Comparison of ENCODE assay signal across 10 cellular contexts in genomic region chr17:44878627-44879221, GRCh38. TPM values are rescaled to one million over a fixed set of nuclear protein-coding genes. Genes with fewer than 3 reads are reported as not detected.
DNase-seq lines count a peak whose midpoint lies in the region; ATAC-seq and TF ChIP-seq lines count a peak whose summit lies in the region.
"Had no signal": no experiment of that assay in that cellular context is flagged by ENCODE, and none has a peak within 500 bp of the region (broad histone marks: within the 10 kb centered on the region; RNA-seq: fewer than 3 reads in every experiment).

No MANE protein-coding gene starts in this region.

- H3K36me3 ChIP-seq in SU-DHL-6 (ENCODE audit: low read length) (peaks cover 33% of the 10 kb centered on the region), sigmoid colon (peaks cover 16 to 82% (median 48%) of the 10 kb centered on the region in 4 donors)

- intact Hi-C loops in sigmoid colon (cut with DNase I): loop anchor here (1.0 kb wide), 1 partner anchor 104 kb away; no protein-coding TSS in a partner anchor

- ATAC-seq in HG03196 (IDR thresholded peaks at IDR 0.05; ENCODE audit: unreplicated experiment): no peak
- no peak for ATAC-seq in GM18907 (IDR thresholded peaks at IDR 0.05; ENCODE audit: unreplicated experiment)

- H3K4me1 ChIP-seq in sigmoid colon: peaks cover 0 to 7% (median 2%) of the 10 kb centered on the region in 4 donors

- no peaks in the 10 kb centered on the region for H3K9me2 ChIP-seq in SU-DHL-6 (replicated peaks; ENCODE audit: insufficient read depth, low read length)

- 65 to 71% methylated on average over 6 of the region's 6 CpGs for WGBS in sigmoid colon, 2 donors

- H2AFZ ChIP-seq in SU-DHL-6 (ENCODE audit: low read depth, low read length, severe bottlenecking): no peak overlapping the region

- H3K4me2 ChIP-seq in SU-DHL-6 (ENCODE audit: low read depth, low read length, poor library complexity, severe bottlenecking): no peak overlapping the region

- H3F3A ChIP-seq in SU-DHL-6 (ENCODE audit: insufficient read depth): peaks cover 8% of the 10 kb centered on the region; the same call in 1 of the 2 replicates

- H3K27ac ChIP-seq in SU-DHL-6 (ENCODE audit: low read depth, low read length) (no peak overlapping the region), sigmoid colon (peak overlapping the region in 1 of 4 donors; percentile 54)
- H3K27ac ChIP-seq: neutrophil had no signal

- peak; percentile 73 for TF ChIP-seq CTCF in SU-DHL-6 (IDR thresholded peaks at IDR 0.05; ENCODE audit: insufficient read depth, low read length, poor library complexity, severe bottlenecking)
- TF ChIP-seq CTCF in sigmoid colon (IDR thresholded peaks at IDR 0.05): peak; percentile 35 to 74 (median 59)

- peaks cover 3% of the 10 kb centered on the region; the same call in 1 of the 2 replicates for H3K79me2 ChIP-seq in SU-DHL-6 (ENCODE audit: insufficient read depth, low read length)

- DNase-seq in NCI-H510A treated with DMSO at 0.1 percent for 48 hours (lab: John Stamatoyannopoulos, UW): peak; percentile 4
- no peak for DNase-seq in NCI-H510A (lab: John Stamatoyannopoulos, UW)
- peak; percentile 32 for DNase-seq in HPDE6-E6E7 (ENCODE audit: extremely low spot score)
- peak; percentile 21 for DNase-seq in fibroblast of gingiva (ENCODE audit: low read depth)
- DNase-seq in sigmoid colon: no peak

- H4K20me1 ChIP-seq in SU-DHL-6 (ENCODE audit: low read depth, low read length): no peaks in the 10 kb centered on the region

- no peaks in the 10 kb centered on the region for H3K27me3 ChIP-seq in SU-DHL-6 (ENCODE audit: low read length)
- no peaks in the 10 kb centered on the region for H3K27me3 ChIP-seq in sigmoid colon
- H3K27me3 ChIP-seq: neutrophil had no signal

- no peak overlapping the region for H3K4me3 ChIP-seq in SU-DHL-6 (ENCODE audit: insufficient read depth, low read length, poor library complexity, severe bottlenecking)
- H3K4me3 ChIP-seq in sigmoid colon: no peak overlapping the region

- H3K9ac ChIP-seq in SU-DHL-6 (ENCODE audit: low read length): no peak overlapping the region

- no peak for TF ChIP-seq POLR2A in sigmoid colon (IDR thresholded peaks at IDR 0.05)

- TF ChIP-seq EP300 in sigmoid colon (IDR thresholded peaks at IDR 0.05): no peak

- H3K9me3 ChIP-seq in SU-DHL-6 (ENCODE audit: insufficient read depth, low read length): no peaks in the 10 kb centered on the region
- H3K9me3 ChIP-seq in sigmoid colon: no peaks in the 10 kb centered on the region
- H3K9me3 ChIP-seq: neutrophil had no signal

RNA-seq across cellular contexts. Expression of gene EFTUD2, which starts 20.5 kb away (rescaled TPM):
- total RNA-seq in sigmoid colon: 10 to 100 TPM; 33.7 to 93.1 (median 55.8) TPM
- polyA plus RNA-seq in sigmoid colon: 10 to 100 TPM; 20.6 to 48.4 (median 21.6) TPM

RNA-seq across cellular contexts. Expression of gene HIGD1B, which starts 31.0 kb away (rescaled TPM):
- total RNA-seq in sigmoid colon: 1 to 10 TPM in 2 of 4 donors, not detected in 2; 1.8 to 2.5 TPM
- polyA plus RNA-seq in sigmoid colon: 1 to 10 TPM in 1 of 3 donors, not detected in 2; 1.1 TPM
- total RNA-seq: activated CD8-positive, alpha-beta memory T cell treated with anti-CD3 and anti-CD28 coated beads for 36 hours had no signal

RNA-seq across cellular contexts. Expression of gene GFAP, which starts 36.6 kb away (rescaled TPM):
- not detected for total RNA-seq in sigmoid colon
- polyA plus RNA-seq in sigmoid colon: 1 to 10 TPM in 2 of 3 donors, not detected in 1; 1.3 to 2.4 TPM
- total RNA-seq: activated CD8-positive, alpha-beta memory T cell treated with anti-CD3 and anti-CD28 coated beads for 36 hours had no signal

RNA-seq across cellular contexts. Expression of gene GJC1, which starts 48.6 kb away (rescaled TPM):
- total RNA-seq in sigmoid colon: 100 to 1,000 TPM in 1 of 4 donors, 10 to 100 TPM in 3; 68.0 to 134 (median 82.7) TPM
- polyA plus RNA-seq in sigmoid colon: 1 to 10 TPM in 1 of 3 donors, under 1 TPM in 2; 0.23 to 4.7 (median 0.60) TPM

Comparison
In these comparisons a context has a peak if more than half of its experiments do, and no peak if none do; other contexts are left out.
1. DNase-seq: peak in NCI-H510A treated with DMSO at 0.1 percent for 48 hours (single experiment), HPDE6-E6E7 (single experiment) and fibroblast of gingiva (single experiment); none in NCI-H510A (single experiment) and sigmoid colon (single experiment).